ENCODE assay signal across 9 cellular contexts in the genomic region with DNA sequence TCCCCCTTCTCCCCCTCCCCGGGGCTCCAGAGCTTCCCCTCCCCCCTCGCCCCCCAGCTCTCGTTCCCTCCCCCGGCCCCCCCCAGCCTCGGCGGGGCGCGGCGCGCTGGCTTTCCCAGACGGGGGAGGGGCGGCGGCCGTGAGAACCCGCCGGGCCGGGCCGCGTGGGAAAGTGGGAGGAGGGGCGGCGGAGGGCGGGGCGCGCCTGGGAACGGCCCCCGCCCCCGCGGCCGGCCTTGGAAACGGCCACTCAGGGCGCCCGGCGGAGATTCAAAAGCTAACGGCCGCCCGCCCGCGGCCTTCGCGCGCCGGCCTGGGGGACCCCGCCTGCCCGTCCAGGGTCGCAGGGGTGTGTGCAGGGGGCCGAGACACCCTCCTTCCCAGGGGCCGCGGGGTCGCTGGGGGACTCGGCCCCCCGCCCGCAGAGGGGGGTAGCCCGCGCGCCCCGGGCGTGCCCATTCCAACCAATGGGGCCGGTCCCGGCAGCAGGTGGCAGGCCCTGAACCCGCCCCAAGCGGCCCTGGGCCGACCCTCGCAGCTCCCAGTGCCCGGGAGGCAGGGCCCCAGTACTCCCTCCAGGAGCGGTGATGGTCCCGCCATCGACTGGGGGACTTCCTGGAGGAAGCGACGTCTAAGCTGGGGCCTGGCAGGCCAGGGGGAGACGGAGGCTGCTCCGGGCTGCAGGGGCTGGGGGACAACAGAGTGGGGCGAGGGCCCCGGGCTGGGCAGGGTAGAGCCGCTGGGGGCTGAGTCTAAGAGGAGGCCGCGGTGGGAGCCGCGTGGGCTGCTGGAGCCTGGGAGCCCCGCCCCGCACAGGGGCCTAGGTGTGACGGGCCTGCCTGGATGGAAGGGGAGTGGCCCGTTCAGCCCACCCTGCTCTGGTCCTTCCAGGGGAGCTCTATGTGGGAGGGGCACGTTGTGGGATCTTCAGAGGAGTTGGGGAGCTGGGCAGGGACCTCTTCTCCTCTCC. TPM values are rescaled to one million over a fixed set of nuclear protein-coding genes. Genes with fewer than 3 reads are reported as not detected.
DNase-seq lines count a peak whose midpoint lies in the region; ATAC-seq, FAIRE-seq and TF ChIP-seq lines count a peak whose summit lies in the region.
"Had no signal": no experiment of that assay in that cellular context is flagged by ENCODE, and none has a peak within 500 bp of the region (broad histone marks: within the 10 kb centered on the region; RNA-seq: fewer than 3 reads in every experiment).

No MANE protein-coding gene starts in this region.

- ATAC-seq in GM12878: peak; percentile 80
- ATAC-seq in left lung: peak; percentile 65

- H3K9me3 ChIP-seq in GM12878 (replicated peaks; ENCODE audit: control insufficient read depth, insufficient read depth, low read length): no peaks in the 10 kb centered on the region
- no peaks in the 10 kb centered on the region for H3K9me3 ChIP-seq in left lung

- no TSS peak for BruUV-seq in GM12878 (replicated peaks; lab: Mats Ljungman, UMichigan)

- peak overlapping the region; percentile 83; the same call in 1 of the 2 replicates for H3K4me2 ChIP-seq in GM12878 (ENCODE audit: control insufficient read depth, insufficient read depth)

- TF ChIP-seq POLR2A in GM12878 (IDR thresholded peaks at IDR 0.05; ENCODE audit: low read depth, low read length): peak; percentile 66

- SMC1A ChIA-PET in GM12878 (lab: Charles Lee; ENCODE audit: uncharacterized antibody, unreplicated experiment): interaction anchor here (1.4 to 1.8 kb wide), 2 partner anchors 14 to 30 kb away, joined by 3 to 8 read pairs; a partner anchor contains a TSS

- H3K4me1 ChIP-seq in GM12878 (ENCODE audit: control insufficient read depth, insufficient read depth, low read length) (peaks cover 5% of the 10 kb centered on the region), left lung (peaks cover 5 to 44% of the 10 kb centered on the region in 2 donors)

- TF ChIP-seq RAD21 in GM12878 (IDR thresholded peaks at IDR 0.05; ENCODE audit: insufficient read depth, low read depth, low read length): no peak

- H3K36me3 ChIP-seq in GM12878 (ENCODE audit: control insufficient read depth in 2 of 2, insufficient read depth in 2 of 2, low read length in 1 of 2) (no peaks in the 10 kb centered on the region), left lung (no peaks in the 10 kb centered on the region)

- RAD21 ChIA-PET in GM12878 (lab: Charles Lee; ENCODE audit: unreplicated experiment): interaction anchor here (1.0 to 3.5 kb wide), 2 partner anchors 15 to 40 kb away, joined by 3 to 20 read pairs; a partner anchor contains a TSS

- intact Hi-C loops in GM12878 (cut with micrococcal nuclease; ENCODE audit: unreplicated experiment) (no loop called here), left lung (cut with DNase I) (no loop called here)

- H3K27me3 ChIP-seq in GM12878 (replicated peaks in 1 of 2; ENCODE audit: control insufficient read depth in 2 of 2, insufficient read depth in 2 of 2, low read length in 1 of 2) (no peaks in the 10 kb centered on the region), left lung (peaks cover 0 to 35% of the 10 kb centered on the region in 2 donors)

- no peaks in the 10 kb centered on the region for H3K79me2 ChIP-seq in GM12878 (ENCODE audit: control insufficient read depth, insufficient read depth, low read length)

- no peak for FAIRE-seq in GM12878 (lab: Jason Lieb, UNC)
- FAIRE-seq: islet of Langerhans had no signal

- H3K27ac ChIP-seq in GM12878 (ENCODE audit: control insufficient read depth, insufficient read depth): peak overlapping the region; percentile 72
- no peak overlapping the region for H3K27ac ChIP-seq in left lung

- H3K9ac ChIP-seq in GM12878 (ENCODE audit: control insufficient read depth, insufficient read depth, low read length): peak overlapping the region; percentile 72

- peak overlapping the region; percentile 45 for H2AFZ ChIP-seq in GM12878 (ENCODE audit: control insufficient read depth, low read depth, low read length)

- POLR2A ChIA-PET in GM12878 (lab: Charles Lee): interaction anchor here (0.5 to 2.2 kb wide), 9 partner anchors 8 to 197 kb away, joined by 3 to 19 read pairs (median 4); a partner anchor contains a TSS

- no peak for TF ChIP-seq EP300 in GM12878 (IDR thresholded peaks at IDR 0.05; ENCODE audit: borderline replicate concordance in 1 of 2, control insufficient read depth in 1 of 2, low read depth in 2 of 2, low read length in 2 of 2)

- peak overlapping the region; percentile 50; the same call in 1 of the 2 replicates for H3K4me3 ChIP-seq in GM12878
- H3K4me3 ChIP-seq in left lung: peak overlapping the region; percentile 16 to 28

- CTCF ChIA-PET in GM12878 (lab: Yijun Ruan, JAX): interaction anchor here (0.6 to 1.6 kb wide), 4 partner anchors 13 to 86 kb away, joined by 3 to 9 read pairs (median 3); a partner anchor contains a TSS

- TF ChIP-seq CTCF in GM12878 (IDR thresholded peaks at IDR 0.05 in 2 of 3, conservative IDR thresholded peaks at IDR 0.05 in 1 of 3; ENCODE audit: control insufficient read depth in 2 of 3, extremely low read depth in 1 of 3, insufficient read depth in 1 of 3, low read depth in 3 of 3, low read length in 3 of 3) (no peak), left lung (IDR thresholded peaks at IDR 0.05) (no peak)

- 4% methylated on average over 34 of the region's 83 CpGs for WGBS in GM12878 (ENCODE audit: insufficient coverage, insufficient replicate concordance, low lambda C conversion rate, missing lambda C conversion rate)

- in situ Hi-C loops in GM12878 (cut with MboI): no loop called here

- DNase-seq in EL (peak; percentile 50), HuH-7.5 (ENCODE audit: low spot score) (peak; percentile 86), GM12878 (ENCODE audit: low read depth, low spot score) (no peak), left lung (peak; percentile 40 to 81), NCI-H345 (lab: John Stamatoyannopoulos, UW) (no peak), NCI-H1048 (lab: John Stamatoyannopoulos, UW) (no peak), T-helper 9 cell (no peak), RKO (ENCODE audit: low spot score) (no peak)

- no peaks in the 10 kb centered on the region for H4K20me1 ChIP-seq in GM12878 (ENCODE audit: control insufficient read depth, insufficient read depth)

TF ChIP-seq in GM12878, 131 proteins besides CTCF, POLR2A, EP300 and RAD21 (continues in another document):
- no peak for TF ChIP-seq POU2F2 (IDR thresholded peaks at IDR 0.05; ENCODE audit: borderline replicate concordance, low read depth, low read length)
- no peak for TF ChIP-seq SPI1 (IDR thresholded peaks at IDR 0.05; ENCODE audit: borderline replicate concordance, insufficient read depth, low read depth, low read length)
- TF ChIP-seq BACH1 (IDR thresholded peaks at IDR 0.05; ENCODE audit: borderline replicate concordance): peak; percentile 40; the same call in 1 of the 2 replicates
- no peak for TF ChIP-seq NRF1 (conservative IDR thresholded peaks at IDR 0.05; ENCODE audit: low read depth, low read length)
- no peak for TF ChIP-seq MYC (IDR thresholded peaks at IDR 0.05; ENCODE audit: insufficient read depth, insufficient read length, insufficient replicate concordance, low read length, severe bottlenecking)
- TF ChIP-seq RB1 (IDR thresholded peaks at IDR 0.05; ENCODE audit: borderline replicate concordance): peak; percentile 77
- TF ChIP-seq MYB (IDR thresholded peaks at IDR 0.05; ENCODE audit: borderline replicate concordance, low read depth, low read length): no peak
- no peak for TF ChIP-seq POLR2AphosphoS2 (IDR thresholded peaks at IDR 0.05; ENCODE audit: low read depth, low read length)
- TF ChIP-seq HDGF (IDR thresholded peaks at IDR 0.05): peak; percentile 78

RNA-seq across cellular contexts. Expression of a gene that starts 14.2 kb away (rescaled TPM):
- total RNA-seq in GM12878 (2013; cell fraction: nucleolus; rRNA removed): 7.0 and 7.7 TPM in 2 replicates
- total RNA-seq in GM12878 (2014; rRNA removed): 2.7 and 3.7 TPM in 2 replicates
- total RNA-seq in GM12878 (2014; rRNA removed; fragmentation: Illumina TruSeq; extraction: Trizol): 0.64 and 0.67 TPM in 2 replicates
- 8.4 and 9.2 TPM in 2 replicates for total RNA-seq in GM12878 (2021)
- polyA plus RNA-seq in GM12878 (2011; ENCODE audit: low read depth): 0.56 TPM
- 1.6 and 2.6 TPM in 2 replicates for polyA plus RNA-seq in GM12878 (2011; rRNA removed)
- 3.3 TPM in 2 replicates for polyA plus RNA-seq in GM12878 (2011; cell fraction: cytosol; rRNA removed)
- polyA plus RNA-seq in GM12878 (2011; cell fraction: nucleus; rRNA removed): 5.8 and 5.9 TPM in 2 replicates
- polyA plus RNA-seq in GM12878 (2012): 2.4 and 2.8 TPM in 2 replicates
- polyA plus RNA-seq in GM12878 (2014; fragmentation: Illumina TruSeq; extraction: Trizol): 1.4 and 1.8 TPM in 2 replicates
- polyA plus RNA-seq in GM12878 (2014; fragmentation: Nextera tagmentation; extraction: Ambion mirVana): not detected
- polyA plus RNA-seq in GM12878 (2014; rRNA removed): 5.5 and 7.2 TPM in 2 replicates
- polyA plus RNA-seq in GM12878 (2016; fragmentation: Nextera tagmentation; extraction: Ambion mirVana): under 1 TPM; 0.06 to 0.15 TPM
- 0.51 and 0.93 TPM in 2 replicates for polyA minus RNA-seq in GM12878 (2011; rRNA and poly(A)+ RNA removed)
- polyA minus RNA-seq in GM12878 (2011; cell fraction: cytosol; rRNA and poly(A)+ RNA removed): 1.3 and 2.0 TPM in 2 replicates
- polyA minus RNA-seq in GM12878 (2011; cell fraction: nucleus; rRNA and poly(A)+ RNA removed): 4.2 and 6.9 TPM in 2 replicates
- 10 to 100 TPM; 11.3 to 15.2 TPM for total RNA-seq in left lung

RNA-seq across cellular contexts. Expression of a gene that starts 38.8 kb away (rescaled TPM):
- total RNA-seq in GM12878 (2013; cell fraction: nucleolus; rRNA removed): 22.6 and 29.1 TPM in 2 replicates
- total RNA-seq in GM12878 (2014; rRNA removed): 13.8 and 14.6 TPM in 2 replicates
- total RNA-seq in GM12878 (2014; rRNA removed; fragmentation: Illumina TruSeq; extraction: Trizol): 3.9 TPM in 2 replicates
- 19.6 and 19.9 TPM in 2 replicates for total RNA-seq in GM12878 (2021)
- 1.8 TPM for polyA plus RNA-seq in GM12878 (2011; ENCODE audit: low read depth)
- polyA plus RNA-seq in GM12878 (2011; rRNA removed): 2.2 and 4.6 TPM in 2 replicates
- polyA plus RNA-seq in GM12878 (2011; cell fraction: cytosol; rRNA removed): 8.0 and 11.9 TPM in 2 replicates
- polyA plus RNA-seq in GM12878 (2011; cell fraction: nucleus; rRNA removed): 16.8 and 21.7 TPM in 2 replicates
- 8.2 and 9.1 TPM in 2 replicates for polyA plus RNA-seq in GM12878 (2012)
- 1.3 and 3.0 TPM in 2 replicates for polyA plus RNA-seq in GM12878 (2014; fragmentation: Illumina TruSeq; extraction: Trizol)
- 1 to 10 TPM; 2.2 to 3.4 TPM for polyA plus RNA-seq in GM12878 (2014; fragmentation: Nextera tagmentation; extraction: Ambion mirVana)
- 14.6 and 16.0 TPM in 2 replicates for polyA plus RNA-seq in GM12878 (2014; rRNA removed)
- 1 to 10 TPM; 2.0 to 3.0 TPM for polyA plus RNA-seq in GM12878 (2016; fragmentation: Nextera tagmentation; extraction: Ambion mirVana)
- 2.2 and 6.7 TPM in 2 replicates for polyA minus RNA-seq in GM12878 (2011; rRNA and poly(A)+ RNA removed)
- polyA minus RNA-seq in GM12878 (2011; cell fraction: cytosol; rRNA and poly(A)+ RNA removed): 6.8 and 7.1 TPM in 2 replicates
- polyA minus RNA-seq in GM12878 (2011; cell fraction: nucleus; rRNA and poly(A)+ RNA removed): 8.2 and 14.4 TPM in 2 replicates
- 10 to 100 TPM; 31.8 to 38.5 TPM for total RNA-seq in left lung

Comparison
In these comparisons a context has a peak if more than half of its experiments do, and no peak if none do; other contexts are left out.
1. DNase-seq: peak in EL (single experiment), HuH-7.5 (single experiment) and left lung (2 of 2); none in GM12878 (single experiment), NCI-H345 (single experiment), NCI-H1048 (single experiment), T-helper 9 cell (single experiment) and RKO (single experiment).